Comparison of ENCODE assay signal across 10 cellular contexts in genomic region chr7:90655566-90655965, GRCh38. TPM values are rescaled to one million over a fixed set of nuclear protein-coding genes. Genes with fewer than 3 reads are reported as not detected.
A peak's percentile ranks its signal among the peaks of the same experiment; 100 is the strongest.
DNase-seq lines count a peak whose midpoint lies in the region; ATAC-seq, FAIRE-seq and TF ChIP-seq lines count a peak whose summit lies in the region.
"Had no signal": no experiment of that assay in that cellular context is flagged by ENCODE, and none has a peak within 500 bp of the region (broad histone marks: within the 10 kb centered on the region; RNA-seq: fewer than 3 reads in every experiment).

No MANE protein-coding gene starts in this region.

- H3K36me3 Mint-ChIP-seq in activated CD8-positive, alpha-beta T cell treated with anti-CD3 and anti-CD28 coated beads for 36 hours (ENCODE audit: low read depth) = no peaks in the 10 kb centered on the region

- intact Hi-C loops in heart right ventricle (cut with DNase I) = no loop called here
- intact Hi-C loops in activated CD8-positive, alpha-beta T cell treated with anti-CD3 and anti-CD28 coated beads for 36 hours (cut with micrococcal nuclease) = no loop called here

- ATAC-seq in HG03460 (IDR thresholded peaks at IDR 0.05; ENCODE audit: unreplicated experiment) (peak; percentile 58), heart right ventricle (no peak), GM21367 (IDR thresholded peaks at IDR 0.05; ENCODE audit: unreplicated experiment) (no peak)
- ATAC-seq in activated CD8-positive, alpha-beta T cell treated with anti-CD3 and anti-CD28 coated beads for 36 hours = no peak
- ATAC-seq: A549 had no signal

- peaks cover 0 to 13% (median 7%) of the 10 kb centered on the region in 9 donors for H3K4me1 ChIP-seq in heart right ventricle
- H3K4me1 ChIP-seq: A549 had no signal

- peak; percentile 83 for FAIRE-seq in urothelium cell line (lab: Jason Lieb, UNC)
- FAIRE-seq: A549 had no signal

- no peaks in the 10 kb centered on the region for H3K27me3 ChIP-seq in heart right ventricle

- DNase-seq in NOMO-1 (lab: John Stamatoyannopoulos, UW; ENCODE audit: unreplicated experiment in 2 of 2) = peak; percentile 20 to 74
- DNase-seq in NOMO-1 treated with dmso at 0.1 percent for 144 hours (lab: John Stamatoyannopoulos, UW; ENCODE audit: unreplicated experiment) = no peak
- DNase-seq in choroid plexus epithelial cell (ENCODE audit: low read depth) = peak; percentile 83
- DNase-seq in urothelium cell line (ENCODE audit: low spot score) = peak; percentile 43
- no peak for DNase-seq in heart right ventricle
- no peak for DNase-seq in activated CD8-positive, alpha-beta T cell treated with anti-CD3 and anti-CD28 coated beads for 36 hours
- DNase-seq: effector memory CD4-positive, alpha-beta T cell had no signal

- H3K36me3 ChIP-seq in heart right ventricle = no peaks in the 10 kb centered on the region

- H3K4me3 Mint-ChIP-seq in activated CD8-positive, alpha-beta T cell treated with anti-CD3 and anti-CD28 coated beads for 36 hours = no peak overlapping the region

- 51 to 55% methylated on average over 2 of the region's 2 CpGs for WGBS in heart right ventricle, 2 donors

- no peaks in the 10 kb centered on the region for H3K27me3 Mint-ChIP-seq in activated CD8-positive, alpha-beta T cell treated with anti-CD3 and anti-CD28 coated beads for 36 hours

- H3K4me1 Mint-ChIP-seq in activated CD8-positive, alpha-beta T cell treated with anti-CD3 and anti-CD28 coated beads for 36 hours (ENCODE audit: low read depth) = no peaks in the 10 kb centered on the region

- no peak for TF ChIP-seq CTCF in choroid plexus epithelial cell (conservative IDR thresholded peaks at IDR 0.05; ENCODE audit: low read depth, low read length)
- TF ChIP-seq CTCF in heart right ventricle (IDR thresholded peaks at IDR 0.05) = no peak
- TF ChIP-seq CTCF in activated CD8-positive, alpha-beta T cell treated with anti-CD3 and anti-CD28 coated beads for 36 hours (IDR thresholded peaks at IDR 0.05) = no peak

- H3K9me3 ChIP-seq in heart right ventricle = peaks cover 0 to 6% (median 0%) of the 10 kb centered on the region in 11 donors
- H3K9me3 ChIP-seq: A549 had no signal

- no peaks in the 10 kb centered on the region for H3K9me3 Mint-ChIP-seq in activated CD8-positive, alpha-beta T cell treated with anti-CD3 and anti-CD28 coated beads for 36 hours

- no peak overlapping the region for H3K27ac ChIP-seq in heart right ventricle
- H3K27ac ChIP-seq: A549 had no signal

- POLR2A ChIA-PET in activated CD8-positive, alpha-beta T cell treated with anti-CD3 and anti-CD28 coated beads for 36 hours (lab: Charles Lee) = no interaction called here

- CTCF ChIA-PET in activated CD8-positive, alpha-beta T cell treated with anti-CD3 and anti-CD28 coated beads for 36 hours (lab: Charles Lee) = no interaction called here

- no peak overlapping the region for H3K4me3 ChIP-seq in choroid plexus epithelial cell (ENCODE audit: low read depth, low read length)
- H3K4me3 ChIP-seq in heart right ventricle = no peak overlapping the region
- H3K4me3 ChIP-seq: A549 had no signal

- H3K27ac Mint-ChIP-seq in activated CD8-positive, alpha-beta T cell treated with anti-CD3 and anti-CD28 coated beads for 36 hours = no peak overlapping the region

RNA-seq across cellular contexts. Expression of gene CDK14, which starts 59.4 kb away (rescaled TPM):
- total RNA-seq in heart right ventricle = 10 to 100 TPM; 12.7 to 36.5 (median 25.5) TPM
- 1 to 10 TPM; 3.9 to 7.7 TPM for polyA plus RNA-seq in heart right ventricle
- total RNA-seq in activated CD8-positive, alpha-beta T cell treated with anti-CD3 and anti-CD28 coated beads for 36 hours = under 1 TPM; 0.05 to 0.27 TPM

Comparison
In these comparisons a context has a peak if more than half of its experiments do, and no peak if none do; other contexts are left out.
1. DNase-seq: peak in NOMO-1 (2 of 2), choroid plexus epithelial cell (single experiment) and urothelium cell line (single experiment); none in NOMO-1 treated with dmso at 0.1 percent for 144 hours (single experiment), heart right ventricle (0 of 2) and activated CD8-positive, alpha-beta T cell treated with anti-CD3 and anti-CD28 coated beads for 36 hours (single experiment).
2. RNA of gene CDK14, which starts 59.4 kb away (total RNA-seq): 12.7 to 36.5 TPM in heart right ventricle; 0.05 to 0.27 TPM in activated CD8-positive, alpha-beta T cell treated with anti-CD3 and anti-CD28 coated beads for 36 hours; every median in the first group is over 10 times any median in the second.